Comparison of ENCODE assay signal across 23 cellular contexts in genomic region chr1:117623141-117623540, GRCh38.
"Had no signal": no experiment of that assay in that cellular context is flagged by ENCODE, and none has a peak within 500 bp of the region (broad histone marks: within the 10 kb centered on the region; RNA-seq: fewer than 3 reads in every experiment).

No MANE protein-coding gene starts in this region.

- H3K4me1 Mint-ChIP-seq: brain, nephron had no signal

- H3K27me3 ChIP-seq: cardiac muscle cell, left lung, testis, transverse colon had no signal

- H3K4me1 ChIP-seq: left lung, prostate gland, testis, transverse colon had no signal

- ATAC-seq: left lung; lower lobe of right lung; stimulated activated naive CD8-positive, alpha-beta T cell treated with anti-CD3 and anti-CD28 coated beads, Interleukin-15, Interleukin-2, amounts not matched to agents 100 U/mL and 50 U/mL, for 24 hours had no signal

- H3K27me3 Mint-ChIP-seq: activated T-cell treated with anti-CD3 and anti-CD28 coated beads, Interleukin-2, amount 50 U/mL, for 24 hours; activated T-helper 17 cell treated with anti-CD3 and anti-CD28 coated beads, Interleukin-2, amount 50 U/mL, for 72 hours had no signal

- H3K4me3 Mint-ChIP-seq: activated T-cell treated with anti-CD3 and anti-CD28 coated beads, Interleukin-2, amount 50 U/mL, for 24 hours; activated T-helper 17 cell treated with anti-CD3 and anti-CD28 coated beads, Interleukin-2, amount 50 U/mL, for 72 hours; brain; nephron had no signal

- H3K9me3 Mint-ChIP-seq: activated naive CD4-positive, alpha-beta T cell treated with anti-CD3 and anti-CD28 coated beads, Interleukin-2, amount 50 U/mL, for 72 hours; activated T-cell treated with anti-CD3 and anti-CD28 coated beads, Interleukin-2, amount 50 U/mL, for 24 hours; activated T-helper 17 cell treated with anti-CD3 and anti-CD28 coated beads, Interleukin-2, amount 50 U/mL, for 72 hours; brain; nephron had no signal

- H3K27ac ChIP-seq: cardiac muscle cell, coronary artery, left lung, lower lobe of right lung, prostate gland, testis, transverse colon had no signal

- DNase-seq: activated CD4-positive, alpha-beta T cell treated with anti-CD3 and anti-CD28 coated beads for 4 hours; activated CD4-positive, alpha-beta T cell treated with anti-CD3 and anti-CD28 coated beads, Interleukin-2, amount 50 U/mL, for 4 hours; activated gamma-delta T cell treated with Interleukin-2 at 50 U/mL for 16 hours; activated T-cell treated with anti-CD3 and anti-CD28 coated beads, Interleukin-2, amount 50 U/mL, for 24 hours; anterior cingulate cortex; head of caudate nucleus; hypothalamus; kidney glomerular epithelial cell; left lung; lower lobe of right lung; mesenchymal stem cell; stimulated activated CD4-positive, alpha-beta T cell treated with anti-CD3 and anti-CD28 coated beads, Interleukin-15, amount 100 ng/mL, for 24 hours; stimulated activated naive CD8-positive, alpha-beta T cell treated with anti-CD3 and anti-CD28 coated beads, Interleukin-15, Interleukin-2, amounts not matched to agents 100 U/mL and 50 U/mL, for 24 hours; T-helper 1 cell; testis; transverse colon had no signal

- H3K9me3 ChIP-seq: left lung, lower lobe of right lung, prostate gland, testis, transverse colon had no signal

- H3K36me3 ChIP-seq: cardiac muscle cell, transverse colon had no signal

- H3K36me3 Mint-ChIP-seq: brain had no signal

- H3K4me3 ChIP-seq: cardiac muscle cell, coronary artery, left lung, lower lobe of right lung, prostate gland, testis, transverse colon had no signal

- H3K27ac Mint-ChIP-seq: activated T-cell treated with anti-CD3 and anti-CD28 coated beads, Interleukin-2, amount 50 U/mL, for 24 hours; activated T-helper 17 cell treated with anti-CD3 and anti-CD28 coated beads, Interleukin-2, amount 50 U/mL, for 72 hours; brain; nephron had no signal
